Comparison of ENCODE assay signal across 14 cellular contexts in the genomic region with DNA sequence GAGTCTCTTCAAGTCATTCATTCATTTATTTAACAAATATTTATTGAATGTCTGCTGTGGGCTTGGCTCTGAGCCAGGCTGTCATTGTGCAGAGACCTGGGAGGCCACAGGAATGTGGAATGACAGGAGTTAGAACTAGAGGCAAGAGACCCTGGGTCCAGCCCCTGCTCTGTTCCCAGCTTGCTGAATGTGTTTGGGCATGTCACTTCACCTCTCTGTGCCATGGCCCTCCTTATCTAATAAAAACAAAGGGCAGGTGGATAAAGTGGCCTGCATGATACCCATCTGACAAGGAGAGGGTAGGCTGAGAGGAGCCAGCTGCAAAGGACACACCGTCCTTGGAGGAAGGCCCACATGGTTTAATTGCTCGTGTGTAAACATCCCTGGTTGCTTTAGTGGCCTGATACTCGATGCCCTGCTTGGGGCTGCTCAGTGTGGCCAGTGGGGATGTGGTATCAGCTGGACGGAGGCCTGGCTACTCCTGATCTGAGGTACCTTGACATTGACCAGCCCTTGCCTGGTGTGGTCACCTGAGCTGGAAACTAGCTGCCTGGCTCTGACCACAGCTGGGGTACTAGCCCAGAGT.
DNase-seq lines count a peak whose midpoint lies in the region; ATAC-seq and TF ChIP-seq lines count a peak whose summit lies in the region.
"Had no signal": no experiment of that assay in that cellular context is flagged by ENCODE, and none has a peak within 500 bp of the region (broad histone marks: within the 10 kb centered on the region; RNA-seq: fewer than 3 reads in every experiment).

No MANE protein-coding gene starts in this region.

- peak overlapping the region; percentile 15 for H3K4me2 ChIP-seq in HCT116 (ENCODE audit: low read length)
- H3K4me2 ChIP-seq: KMS-11 had no signal

- no peaks in the 10 kb centered on the region for H3K79me2 ChIP-seq in HCT116 (ENCODE audit: insufficient read depth, low read length)

- BruUV-seq in HCT116 (replicated peaks; lab: Mats Ljungman, UMichigan): no TSS peak

- H3K9me3 ChIP-seq in HCT116 (ENCODE audit: control insufficient read depth in 1 of 2, insufficient read depth in 1 of 2, low read depth in 1 of 2, low read length in 2 of 2): no peaks in the 10 kb centered on the region

- ATAC-seq in HCT116: peak; percentile 71
- ATAC-seq in HG03097 (IDR thresholded peaks at IDR 0.05; ENCODE audit: low FRiP score, unreplicated experiment): no peak
- no peak for ATAC-seq in HG03045 (IDR thresholded peaks at IDR 0.05; ENCODE audit: unreplicated experiment)
- ATAC-seq in natural killer cell treated with Interleukin-12 subunit alpha and Interleukin-12 subunit beta and Interleukin-15 and Interleukin-18, amount 100 ng/mL, for 72 hours: no peak
- ATAC-seq: sciatic nerve had no signal

- TF ChIP-seq CTCF in HCT116 (IDR thresholded peaks at IDR 0.05 in 2 of 3, conservative IDR thresholded peaks at IDR 0.05 in 1 of 3; ENCODE audit: borderline replicate concordance in 1 of 3, insufficient read depth in 1 of 3, low read depth in 2 of 3, low read length in 2 of 3): no peak
- no peak for TF ChIP-seq CTCF in epithelial cell of esophagus (IDR thresholded peaks at IDR 0.05; ENCODE audit: insufficient read depth, low read depth, low read length, missing control alignments)

- TF ChIP-seq POLR2A in HCT116 (IDR thresholded peaks at IDR 0.05; ENCODE audit: borderline replicate concordance, extremely low read depth, insufficient read depth, insufficient read length): no peak

- no peaks in the 10 kb centered on the region for H3K9me2 ChIP-seq in HCT116 (ENCODE audit: insufficient read depth)

- no peak overlapping the region for H3K27ac Mint-ChIP-seq in natural killer cell treated with Interleukin-12 subunit alpha and Interleukin-12 subunit beta and Interleukin-15 and Interleukin-18, amount 100 ng/mL, for 72 hours
- H3K27ac Mint-ChIP-seq: activated B cell treated with CpG ODN at 0.5 μM for 24 hours had no signal

- H3K4me3 ChIP-seq in HCT116 (replicated peaks in 1 of 2; ENCODE audit: low read depth in 1 of 2, low read length in 2 of 2): no peak overlapping the region
- H3K4me3 ChIP-seq in epithelial cell of esophagus (ENCODE audit: low read length): no peak overlapping the region

- CTCF ChIA-PET in HCT116 (lab: Charles Lee): interaction anchor here (1.6 kb wide), 1 partner anchor 57 kb away, joined by 3 read pairs; no protein-coding TSS in a partner anchor

- DNase-seq in HCT116 (ENCODE audit: low read depth, low spot score) (peak; percentile 6), NCI-H510A (lab: John Stamatoyannopoulos, UW) (peak; percentile 76), epithelial cell of esophagus (ENCODE audit: low read depth) (peak; percentile 67), retina (peak; percentile 24)
- DNase-seq in activated CD4-positive, alpha-beta T cell treated with anti-CD3 and anti-CD28 coated beads for 4 hours: no peak
- no peak for DNase-seq in natural killer cell treated with Interleukin-12 subunit alpha and Interleukin-12 subunit beta and Interleukin-15 and Interleukin-18, amount 100 ng/mL, for 72 hours (ENCODE audit: low spot score)
- DNase-seq: activated B cell treated with CpG ODN at 0.5 μM for 24 hours; activated T-cell treated with anti-CD3 and anti-CD28 coated beads, Interleukin-2, amount 50 U/mL, for 48 hours; NCI-H2227 treated with DMSO at 0.1 percent for 48 hours; SIG-M5 had no signal

- no peaks in the 10 kb centered on the region for H3K36me3 Mint-ChIP-seq in natural killer cell treated with Interleukin-12 subunit alpha and Interleukin-12 subunit beta and Interleukin-15 and Interleukin-18, amount 100 ng/mL, for 72 hours

- H3K4me1 Mint-ChIP-seq in natural killer cell treated with Interleukin-12 subunit alpha and Interleukin-12 subunit beta and Interleukin-15 and Interleukin-18, amount 100 ng/mL, for 72 hours (ENCODE audit: low read depth in 2 of 2): no peaks in the 10 kb centered on the region
- H3K4me1 Mint-ChIP-seq: activated B cell treated with CpG ODN at 0.5 μM for 24 hours had no signal

- no peak overlapping the region for H3K27ac ChIP-seq in HCT116 (ENCODE audit: low read depth, low read length)
- H3K27ac ChIP-seq: KMS-11 had no signal

- no peak overlapping the region for H3K9ac ChIP-seq in HCT116 (ENCODE audit: low read length)
- H3K9ac ChIP-seq: KMS-11 had no signal

- H3K4me3 Mint-ChIP-seq in natural killer cell treated with Interleukin-12 subunit alpha and Interleukin-12 subunit beta and Interleukin-15 and Interleukin-18, amount 100 ng/mL, for 72 hours: no peak overlapping the region
- H3K4me3 Mint-ChIP-seq: activated B cell treated with CpG ODN at 0.5 μM for 24 hours had no signal

- no peak for TF ChIP-seq RAD21 in HCT116 (IDR thresholded peaks at IDR 0.05; ENCODE audit: low read depth)

- no peaks in the 10 kb centered on the region for H4K20me1 ChIP-seq in HCT116 (ENCODE audit: insufficient read depth)

- H3K9me3 Mint-ChIP-seq in natural killer cell treated with Interleukin-12 subunit alpha and Interleukin-12 subunit beta and Interleukin-15 and Interleukin-18, amount 100 ng/mL, for 72 hours: no peaks in the 10 kb centered on the region
- H3K9me3 Mint-ChIP-seq: activated B cell treated with CpG ODN at 0.5 μM for 24 hours had no signal

- RAD21 ChIA-PET in HCT116 (lab: Charles Lee; ENCODE audit: low non-redundant PET in 1 of 2, low total read pairs in 2 of 2, uncharacterized antibody in 2 of 2, unreplicated experiment in 2 of 2): no interaction called here

- no peaks in the 10 kb centered on the region for H3K27me3 Mint-ChIP-seq in natural killer cell treated with Interleukin-12 subunit alpha and Interleukin-12 subunit beta and Interleukin-15 and Interleukin-18, amount 100 ng/mL, for 72 hours

- no peaks in the 10 kb centered on the region for H3K27me3 ChIP-seq in HCT116 (ENCODE audit: insufficient read depth, low read length)

- H2AFZ ChIP-seq in HCT116 (ENCODE audit: low read depth, low read length, poor library complexity, severe bottlenecking): no peak overlapping the region

- no peaks in the 10 kb centered on the region for H3K36me3 ChIP-seq in HCT116 (ENCODE audit: control insufficient read depth in 1 of 2, insufficient read depth in 2 of 2, low read length in 2 of 2)

- H3K4me1 ChIP-seq in HCT116 (ENCODE audit: control insufficient read depth in 1 of 2, insufficient read depth in 2 of 2, low read length in 2 of 2): peaks cover 10 to 12% of the 10 kb centered on the region in 2 experiments

- intact Hi-C loops in HCT116 (cut with micrococcal nuclease): no loop called here

- POLR2A ChIA-PET in HCT116 (lab: Charles Lee): no interaction called here

TF ChIP-seq in HCT116, 20 proteins besides CTCF, POLR2A, EP300 and RAD21:
- TF ChIP-seq, protein P1, sequence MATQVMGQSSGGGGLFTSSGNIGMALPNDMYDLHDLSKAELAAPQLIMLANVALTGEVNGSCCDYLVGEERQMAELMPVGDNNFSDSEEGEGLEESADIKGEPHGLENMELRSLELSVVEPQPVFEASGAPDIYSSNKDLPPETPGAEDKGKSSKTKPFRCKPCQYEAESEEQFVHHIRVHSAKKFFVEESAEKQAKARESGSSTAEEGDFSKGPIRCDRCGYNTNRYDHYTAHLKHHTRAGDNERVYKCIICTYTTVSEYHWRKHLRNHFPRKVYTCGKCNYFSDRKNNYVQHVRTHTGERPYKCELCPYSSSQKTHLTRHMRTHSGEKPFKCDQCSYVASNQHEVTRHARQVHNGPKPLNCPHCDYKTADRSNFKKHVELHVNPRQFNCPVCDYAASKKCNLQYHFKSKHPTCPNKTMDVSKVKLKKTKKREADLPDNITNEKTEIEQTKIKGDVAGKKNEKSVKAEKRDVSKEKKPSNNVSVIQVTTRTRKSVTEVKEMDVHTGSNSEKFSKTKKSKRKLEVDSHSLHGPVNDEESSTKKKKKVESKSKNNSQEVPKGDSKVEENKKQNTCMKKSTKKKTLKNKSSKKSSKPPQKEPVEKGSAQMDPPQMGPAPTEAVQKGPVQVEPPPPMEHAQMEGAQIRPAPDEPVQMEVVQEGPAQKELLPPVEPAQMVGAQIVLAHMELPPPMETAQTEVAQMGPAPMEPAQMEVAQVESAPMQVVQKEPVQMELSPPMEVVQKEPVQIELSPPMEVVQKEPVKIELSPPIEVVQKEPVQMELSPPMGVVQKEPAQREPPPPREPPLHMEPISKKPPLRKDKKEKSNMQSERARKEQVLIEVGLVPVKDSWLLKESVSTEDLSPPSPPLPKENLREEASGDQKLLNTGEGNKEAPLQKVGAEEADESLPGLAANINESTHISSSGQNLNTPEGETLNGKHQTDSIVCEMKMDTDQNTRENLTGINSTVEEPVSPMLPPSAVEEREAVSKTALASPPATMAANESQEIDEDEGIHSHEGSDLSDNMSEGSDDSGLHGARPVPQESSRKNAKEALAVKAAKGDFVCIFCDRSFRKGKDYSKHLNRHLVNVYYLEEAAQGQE (IDR thresholded peaks at IDR 0.05; ENCODE audit: low read depth): no peak
- TF ChIP-seq, protein P2, sequence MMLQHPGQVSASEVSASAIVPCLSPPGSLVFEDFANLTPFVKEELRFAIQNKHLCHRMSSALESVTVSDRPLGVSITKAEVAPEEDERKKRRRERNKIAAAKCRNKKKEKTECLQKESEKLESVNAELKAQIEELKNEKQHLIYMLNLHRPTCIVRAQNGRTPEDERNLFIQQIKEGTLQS (IDR thresholded peaks at IDR 0.05): no peak
- TF ChIP-seq JUND (IDR thresholded peaks at IDR 0.05) (no peak), ZNF274 (IDR thresholded peaks at IDR 0.05; ENCODE audit: low read depth, low read length) (no peak), TCF7L2 (IDR thresholded peaks at IDR 0.05; ENCODE audit: borderline replicate concordance, extremely low read depth, insufficient read depth, insufficient read length) (no peak), ELF1 (IDR thresholded peaks at IDR 0.05; ENCODE audit: borderline replicate concordance, low read depth) (no peak), FOSL1 (IDR thresholded peaks at IDR 0.05; ENCODE audit: low read depth) (no peak), SRF (IDR thresholded peaks at IDR 0.05; ENCODE audit: low read depth) (no peak), CEBPB (IDR thresholded peaks at IDR 0.05; ENCODE audit: low read depth) (no peak), EGR1 (IDR thresholded peaks at IDR 0.05; ENCODE audit: low read depth) (no peak), SP1 (IDR thresholded peaks at IDR 0.05; ENCODE audit: low read depth) (no peak)
TF ChIP-seq in HCT116: peak in this region for 0.

Comparison
In these comparisons a context has a peak if more than half of its experiments do, and no peak if none do; other contexts are left out.
1. DNase-seq: peak in HCT116 (single experiment), NCI-H510A (single experiment), epithelial cell of esophagus (single experiment) and retina (single experiment); none in activated CD4-positive, alpha-beta T cell treated with anti-CD3 and anti-CD28 coated beads for 4 hours (0 of 2) and natural killer cell treated with Interleukin-12 subunit alpha and Interleukin-12 subunit beta and Interleukin-15 and Interleukin-18, amount 100 ng/mL, for 72 hours (single experiment).